10 cellular contexts compared by ENCODE assay signal in the genomic region with DNA sequence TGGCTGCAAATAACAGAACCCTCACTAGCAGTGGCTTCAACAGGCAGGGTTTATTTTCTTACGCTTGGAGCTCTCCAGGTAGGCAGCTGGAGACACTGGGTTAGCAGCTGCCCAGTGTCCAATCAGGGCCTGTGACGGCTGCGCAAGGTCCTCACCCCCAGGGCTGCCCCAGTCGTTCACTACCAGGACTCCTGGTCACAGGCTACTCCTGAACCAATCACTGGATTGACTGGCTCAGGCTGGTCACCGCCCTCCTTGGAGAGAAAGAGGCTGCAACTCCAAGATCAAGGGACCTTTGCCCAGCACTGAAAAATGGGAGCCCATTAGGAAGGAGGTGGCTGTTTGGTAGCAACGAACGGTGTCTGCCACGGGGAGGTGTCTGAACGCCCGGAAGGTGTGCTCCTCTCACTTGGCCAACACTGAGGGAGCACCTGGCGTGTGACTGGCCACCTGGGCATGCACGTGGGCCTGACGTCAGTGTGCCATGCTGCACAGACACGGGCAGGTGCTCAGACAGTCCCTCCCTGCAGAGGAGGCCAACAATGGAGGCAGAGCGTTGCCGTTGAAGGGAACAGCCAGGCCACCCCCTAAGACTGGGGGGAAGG. TPM values are rescaled to one million over a fixed set of nuclear protein-coding genes. Genes with fewer than 3 reads are reported as not detected.
DNase-seq lines count a peak whose midpoint lies in the region; ATAC-seq and TF ChIP-seq lines count a peak whose summit lies in the region.
"Had no signal": no experiment of that assay in that cellular context is flagged by ENCODE, and none has a peak within 500 bp of the region (broad histone marks: within the 10 kb centered on the region; RNA-seq: fewer than 3 reads in every experiment).

No MANE protein-coding gene starts in this region.

- CTCF ChIA-PET in SK-N-SH (lab: Yijun Ruan, JAX) (interaction anchor here (1.2 to 2.9 kb wide), 3 partner anchors 16 to 97 kb away, joined by 3 to 22 read pairs (median 3); a partner anchor contains a TSS), GM10248 (lab: Yijun Ruan, JAX) (interaction anchor here (2.4 to 3.4 kb wide), 5 partner anchors 60 to 371 kb away, joined by 13 to 22 read pairs (median 16); a partner anchor contains a TSS)

- WGBS in SK-N-SH (ENCODE audit: low lambda C conversion rate) = 75% methylated on average over 16 of the region's 16 CpGs
- 45 to 66% (median 47%) methylated on average over 16 of the region's 16 CpGs for WGBS in psoas muscle, 3 donors

- POLR2A ChIA-PET in SK-N-SH (lab: Yijun Ruan, JAX) = no interaction called here
- POLR2A ChIA-PET in GM10248 (lab: Yijun Ruan, JAX) = interaction anchor here (1.8 kb wide), 1 partner anchor 84 kb away, joined by 5 read pairs; no protein-coding TSS in a partner anchor

- H3K4me1 ChIP-seq in SK-N-SH (ENCODE audit: control insufficient read depth in 1 of 2, insufficient read depth in 2 of 2, low read depth in 1 of 2, low read length in 1 of 2) (peaks cover 0 to 26% of the 10 kb centered on the region in 2 experiments; a peak in 2 of 4 replicates), psoas muscle (peaks cover 33% of the 10 kb centered on the region)

- no peak overlapping the region for H3K27ac ChIP-seq in SK-N-SH (ENCODE audit: low read depth in 2 of 2, low read length in 1 of 2)
- no peak overlapping the region for H3K27ac ChIP-seq in psoas muscle
- H3K27ac ChIP-seq: A549, thoracic aorta had no signal

- H3K9ac ChIP-seq in SK-N-SH = no peak overlapping the region

- H3K9me3 ChIP-seq in SK-N-SH (no peaks in the 10 kb centered on the region), psoas muscle (no peaks in the 10 kb centered on the region)
- H3K9me3 ChIP-seq: A549, thoracic aorta had no signal

- DNase-seq in SK-N-SH = peak; percentile 12
- peak; percentile 87 for DNase-seq in NCI-H2171 treated with DMSO at 0.1 percent for 48 hours (lab: John Stamatoyannopoulos, UW)
- DNase-seq in cerebellar cortex (ENCODE audit: low spot score) = peak; percentile 94
- DNase-seq in psoas muscle = no peak
- no peak for DNase-seq in GM10248 (ENCODE audit: extremely low spot score)
- no peak for DNase-seq in activated CD4-positive, alpha-beta T cell treated with anti-CD3 and anti-CD28 coated beads for 4 hours

- H3K27me3 ChIP-seq in SK-N-SH (ENCODE audit: insufficient read depth) = no peaks in the 10 kb centered on the region
- no peaks in the 10 kb centered on the region for H3K27me3 ChIP-seq in psoas muscle (ENCODE audit: insufficient read depth in 3 of 3, low read length in 2 of 3)

- H3K4me3 ChIP-seq in SK-N-SH (ENCODE audit: low read depth in 2 of 2, low read length in 1 of 2) = no peak overlapping the region
- peak overlapping the region; percentile 19 for H3K4me3 ChIP-seq in psoas muscle
- H3K4me3 ChIP-seq: A549 had no signal

- H3F3A ChIP-seq in SK-N-SH (replicated peaks; ENCODE audit: insufficient read depth) = peaks cover 5% of the 10 kb centered on the region

- H3K36me3 ChIP-seq in SK-N-SH (replicated peaks in 1 of 2; ENCODE audit: control insufficient read depth in 1 of 2, insufficient read depth in 2 of 2, low read length in 1 of 2) = peaks cover 0 to 6% of the 10 kb centered on the region in 2 experiments
- H3K36me3 ChIP-seq in psoas muscle (ENCODE audit: insufficient read depth in 1 of 2, low read depth in 1 of 2) = peaks cover 0 to 17% of the 10 kb centered on the region in 2 donors
- H3K36me3 ChIP-seq: thoracic aorta had no signal

- no peaks in the 10 kb centered on the region for H4K20me1 ChIP-seq in SK-N-SH (ENCODE audit: insufficient read depth)

- intact Hi-C loops in psoas muscle (cut with DNase I) = loop anchor here (5.0 kb wide), 3 partner anchors 41 to 91 kb away; a partner anchor contains a TSS

- ATAC-seq in SK-N-SH treated with all-trans-retinoic acid at 6 μM for 48 hours (no peak), psoas muscle (peak in 3 of 4 donors; percentile 31 to 47 (median 41)), GM19023 (IDR thresholded peaks at IDR 0.05; ENCODE audit: unreplicated experiment) (no peak)
- ATAC-seq: A549 had no signal

- TF ChIP-seq CTCF in SK-N-SH (IDR thresholded peaks at IDR 0.05) (no peak), psoas muscle (IDR thresholded peaks at IDR 0.05) (no peak), GM10248 (IDR thresholded peaks at IDR 0.05; ENCODE audit: control extremely low read depth, extremely low read depth, low read depth, missing control alignments) (no peak)

- no peaks in the 10 kb centered on the region for H3K9me2 ChIP-seq in SK-N-SH

- no peak for TF ChIP-seq RAD21 in SK-N-SH (IDR thresholded peaks at IDR 0.05; ENCODE audit: low read length)

- TF ChIP-seq EP300 in SK-N-SH (IDR thresholded peaks at IDR 0.05; ENCODE audit: borderline replicate concordance in 1 of 2, low read depth in 1 of 2, low read length in 1 of 2) = no peak

- H3K79me2 ChIP-seq in SK-N-SH (ENCODE audit: insufficient read depth) = peaks cover 7% of the 10 kb centered on the region; the same call in 1 of the 2 replicates

- H2AFZ ChIP-seq in SK-N-SH (ENCODE audit: low read depth) = no peak overlapping the region

- H3K4me2 ChIP-seq in SK-N-SH = no peak overlapping the region

TF ChIP-seq in SK-N-SH, 30 proteins besides CTCF, POLR2A, EP300 and RAD21:
- TF ChIP-seq, protein P1, sequence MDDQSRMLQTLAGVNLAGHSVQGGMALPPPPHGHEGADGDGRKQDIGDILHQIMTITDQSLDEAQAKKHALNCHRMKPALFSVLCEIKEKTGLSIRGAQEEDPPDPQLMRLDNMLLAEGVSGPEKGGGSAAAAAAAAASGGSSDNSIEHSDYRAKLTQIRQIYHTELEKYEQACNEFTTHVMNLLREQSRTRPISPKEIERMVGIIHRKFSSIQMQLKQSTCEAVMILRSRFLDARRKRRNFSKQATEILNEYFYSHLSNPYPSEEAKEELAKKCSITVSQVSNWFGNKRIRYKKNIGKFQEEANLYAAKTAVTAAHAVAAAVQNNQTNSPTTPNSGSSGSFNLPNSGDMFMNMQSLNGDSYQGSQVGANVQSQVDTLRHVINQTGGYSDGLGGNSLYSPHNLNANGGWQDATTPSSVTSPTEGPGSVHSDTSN (IDR thresholded peaks at IDR 0.05) = no peak
- TF ChIP-seq EZH2phosphoT487 (IDR thresholded peaks at IDR 0.05; ENCODE audit: borderline replicate concordance, low read depth) = no peak
- TF ChIP-seq NFIC (IDR thresholded peaks at IDR 0.05; ENCODE audit: borderline replicate concordance) = no peak

TF ChIP-seq in SK-N-SH treated with all-trans-retinoic acid at 6 μM for 48 hours, 23 proteins besides CTCF, POLR2A, EP300 and RAD21:
- TF ChIP-seq BACH2 (CRISPR knock-in tag; IDR thresholded peaks at IDR 0.05; ENCODE audit: borderline replicate concordance) (no peak), ZNF70 (CRISPR knock-in tag; IDR thresholded peaks at IDR 0.05) (no peak), PPARA (CRISPR knock-in tag; IDR thresholded peaks at IDR 0.05; ENCODE audit: borderline replicate concordance) (no peak), ZFP3 (CRISPR knock-in tag; IDR thresholded peaks at IDR 0.05) (no peak), RARB (CRISPR knock-in tag; IDR thresholded peaks at IDR 0.05) (no peak), ARNTL (CRISPR knock-in tag; IDR thresholded peaks at IDR 0.05; ENCODE audit: borderline replicate concordance, low read depth) (no peak), ISL1 (CRISPR knock-in tag; IDR thresholded peaks at IDR 0.05) (no peak)

RNA-seq across cellular contexts. Expression of a gene that starts 5.1 kb away (rescaled TPM):
- polyA plus RNA-seq in SK-N-SH (2012; rRNA removed) (34.2 and 34.4 TPM in 2 replicates), psoas muscle (10 to 100 TPM in 1 of 3 donors, 1 to 10 TPM in 2; 8.3 to 11.7 (median 9.8) TPM)
- polyA plus RNA-seq in SK-N-SH (2012; cell fraction: cytosol; rRNA removed) = 8.7 and 14.7 TPM in 2 replicates
- 200 and 287 TPM in 2 replicates for polyA plus RNA-seq in SK-N-SH (2012; cell fraction: nucleus; rRNA removed)
- total RNA-seq in psoas muscle = 10 to 100 TPM in 2 of 4 donors, 1 to 10 TPM in 2; 8.8 to 13.6 (median 10.4) TPM

RNA-seq across cellular contexts. Expression of a gene that starts 22.2 kb away (rescaled TPM):
- 2.3 and 2.7 TPM in 2 replicates for polyA plus RNA-seq in SK-N-SH (2012; rRNA removed)
- 1.1 and 2.0 TPM in 2 replicates for polyA plus RNA-seq in SK-N-SH (2012; cell fraction: cytosol; rRNA removed)
- polyA plus RNA-seq in SK-N-SH (2012; cell fraction: nucleus; rRNA removed) = 4.6 and 5.0 TPM in 2 replicates
- under 1 TPM; 0.12 to 0.34 (median 0.17) TPM for total RNA-seq in psoas muscle
- under 1 TPM; 0.13 to 0.22 (median 0.15) TPM for polyA plus RNA-seq in psoas muscle

RNA-seq across cellular contexts. Expression of a gene that starts 40.2 kb away (rescaled TPM):
- polyA plus RNA-seq in SK-N-SH (2012; rRNA removed) (39.6 and 57.4 TPM in 2 replicates), psoas muscle (10 to 100 TPM; 13.1 to 14.3 (median 13.6) TPM)
- polyA plus RNA-seq in SK-N-SH (2012; cell fraction: cytosol; rRNA removed) = 10.7 and 14.1 TPM in 2 replicates
- 329 and 374 TPM in 2 replicates for polyA plus RNA-seq in SK-N-SH (2012; cell fraction: nucleus; rRNA removed)
- total RNA-seq in psoas muscle = 10 to 100 TPM; 11.5 to 25.2 (median 16.3) TPM

RNA-seq across cellular contexts. Expression of a gene that starts 44.6 kb away (rescaled TPM):
- polyA plus RNA-seq in SK-N-SH (2012; rRNA removed) (33.2 and 40.4 TPM in 2 replicates), psoas muscle (10 to 100 TPM; 57.4 to 87.6 (median 70.8) TPM)
- polyA plus RNA-seq in SK-N-SH (2012; cell fraction: cytosol; rRNA removed) = 5.1 and 6.8 TPM in 2 replicates
- 298 and 342 TPM in 2 replicates for polyA plus RNA-seq in SK-N-SH (2012; cell fraction: nucleus; rRNA removed)
- 100 to 1,000 TPM in 3 of 4 donors, 10 to 100 TPM in 1; 75.8 to 144 (median 139) TPM for total RNA-seq in psoas muscle

RNA-seq across cellular contexts. Expression of a gene that starts 49.8 kb away (rescaled TPM):
- 0.88 and 1.5 TPM in 2 replicates for polyA plus RNA-seq in SK-N-SH (2012; rRNA removed)
- polyA plus RNA-seq in SK-N-SH (2012; cell fraction: cytosol; rRNA removed) = 0.62 and 1.1 TPM in 2 replicates
- polyA plus RNA-seq in SK-N-SH (2012; cell fraction: nucleus; rRNA removed) = 4.6 and 4.7 TPM in 2 replicates
- total RNA-seq in psoas muscle = 10 to 100 TPM in 3 of 4 donors, 1 to 10 TPM in 1; 7.5 to 16.3 (median 13.5) TPM
- 1 to 10 TPM; 4.2 to 9.3 (median 4.8) TPM for polyA plus RNA-seq in psoas muscle

Comparison
In these comparisons a context has a peak if more than half of its experiments do, and no peak if none do; other contexts are left out.
1. DNase-seq: peak in SK-N-SH (single experiment), NCI-H2171 treated with DMSO at 0.1 percent for 48 hours (single experiment) and cerebellar cortex (single experiment); none in psoas muscle (0 of 2), GM10248 (single experiment) and activated CD4-positive, alpha-beta T cell treated with anti-CD3 and anti-CD28 coated beads for 4 hours (0 of 2).
2. ATAC-seq: peak in psoas muscle (3 of 4); none in SK-N-SH treated with all-trans-retinoic acid at 6 μM for 48 hours (single experiment) and GM19023 (single experiment).